Comparison of ENCODE assay signal across 11 cellular contexts in genomic region chr20:23641936-23642751, GRCh38. TPM values are rescaled to one million over a fixed set of nuclear protein-coding genes. Genes with fewer than 3 reads are reported as not detected.
DNase-seq lines count a peak whose midpoint lies in the region; ATAC-seq and TF ChIP-seq lines count a peak whose summit lies in the region.
"Had no signal": no experiment of that assay in that cellular context is flagged by ENCODE, and none has a peak within 500 bp of the region (broad histone marks: within the 10 kb centered on the region; RNA-seq: fewer than 3 reads in every experiment).

No MANE protein-coding gene starts in this region.

- no peaks in the 10 kb centered on the region for H3K9me3 ChIP-seq in PC-9 (ENCODE audit: insufficient read depth, low read depth)

- H3K79me2 ChIP-seq in PC-9 (ENCODE audit: low read depth): peaks cover 5% of the 10 kb centered on the region

- peaks cover 49% of the 10 kb centered on the region for H3F3A ChIP-seq in PC-9 (ENCODE audit: insufficient read depth, low read depth)

- H3K9me3 Mint-ChIP-seq in activated T-helper 17 cell treated with anti-CD3 and anti-CD28 coated beads, Interleukin-2, amount 50 U/mL, for 72 hours: peaks cover 4% of the 10 kb centered on the region
- H3K9me3 Mint-ChIP-seq: H9 had no signal

- H3K4me1 Mint-ChIP-seq in activated T-helper 17 cell treated with anti-CD3 and anti-CD28 coated beads, Interleukin-2, amount 50 U/mL, for 72 hours: no peaks in the 10 kb centered on the region

- no peaks in the 10 kb centered on the region for H3K36me3 Mint-ChIP-seq in activated T-helper 17 cell treated with anti-CD3 and anti-CD28 coated beads, Interleukin-2, amount 50 U/mL, for 72 hours (ENCODE audit: low read depth)

- POLR2A ChIA-PET in PC-9 (lab: Charles Lee; ENCODE audit: unreplicated experiment): no interaction called here

- no peak overlapping the region for H2AFZ ChIP-seq in PC-9

- H3K27ac Mint-ChIP-seq in activated T-helper 17 cell treated with anti-CD3 and anti-CD28 coated beads, Interleukin-2, amount 50 U/mL, for 72 hours: no peak overlapping the region
- H3K27ac Mint-ChIP-seq: H9 had no signal

- no peak for TF ChIP-seq CTCF in PC-9 (conservative IDR thresholded peaks at IDR 0.05)
- peak; percentile 12 for TF ChIP-seq CTCF in fibroblast of the aortic adventitia (IDR thresholded peaks at IDR 0.05; ENCODE audit: insufficient read depth, low read length)

- H3K27me3 ChIP-seq in PC-9 (ENCODE audit: insufficient read depth, low read depth): no peaks in the 10 kb centered on the region

- peak overlapping the region; percentile 78 for H3K27ac ChIP-seq in PC-9

- CTCF ChIA-PET in PC-9 (lab: Charles Lee): no interaction called here

- no peaks in the 10 kb centered on the region for H3K36me3 ChIP-seq in PC-9 (ENCODE audit: low read depth)

- peak overlapping the region; percentile 43 for H3K4me2 ChIP-seq in PC-9

- H3K4me3 ChIP-seq in PC-9 (no peak overlapping the region), fibroblast of the aortic adventitia (ENCODE audit: low read depth, low read length) (no peak overlapping the region)

- H3K9me2 ChIP-seq in PC-9 (ENCODE audit: insufficient read depth): no peaks in the 10 kb centered on the region

- H3K27me3 Mint-ChIP-seq in activated T-helper 17 cell treated with anti-CD3 and anti-CD28 coated beads, Interleukin-2, amount 50 U/mL, for 72 hours: peaks cover 18% of the 10 kb centered on the region

- BruUV-seq in PC-9 (replicated peaks; lab: Mats Ljungman, UMichigan): no TSS peak

- DNase-seq in ELR (ENCODE audit: low read depth) (peak; percentile 81), PC-9 (peak; percentile 64 to 97), fibroblast of the aortic adventitia (ENCODE audit: low read depth) (peak; percentile 89), sciatic nerve (ENCODE audit: low spot score) (no peak), HuH-7 (ENCODE audit: low spot score) (no peak)
- no peak for DNase-seq in activated effector memory CD4-positive, alpha-beta T cell treated with anti-CD3 and anti-CD28 coated beads, Interleukin-2, amount 50 U/mL, for 16 hours
- DNase-seq: amniotic stem cell, H9, KG1 had no signal

- peak; percentile 44 for ATAC-seq in sciatic nerve
- no peak for ATAC-seq in activated T-helper 17 cell treated with anti-CD3 and anti-CD28 coated beads, Interleukin-2, amount 50 U/mL, for 72 hours (replicated peaks)
- no peak for ATAC-seq in HG02981 (IDR thresholded peaks at IDR 0.05; ENCODE audit: unreplicated experiment)

- intact Hi-C loops in PC-9 (cut with micrococcal nuclease; ENCODE audit: unreplicated experiment) (loop anchor here (5.0 to 10.0 kb wide), 2 partner anchors 35 to 453 kb away; partner anchors contain the start of gene CST9), sciatic nerve (cut with DNase I) (no loop called here)

- peaks cover 66% of the 10 kb centered on the region for H3K4me1 ChIP-seq in PC-9 (replicated peaks; ENCODE audit: insufficient read depth)

- H4K20me1 ChIP-seq in PC-9 (ENCODE audit: insufficient read depth): no peaks in the 10 kb centered on the region

- no peak overlapping the region for H3K4me3 Mint-ChIP-seq in activated T-helper 17 cell treated with anti-CD3 and anti-CD28 coated beads, Interleukin-2, amount 50 U/mL, for 72 hours
- H3K4me3 Mint-ChIP-seq: H9 had no signal

RNA-seq across cellular contexts. Expression of gene CST3, which starts 4.4 kb away (rescaled TPM):
- 262 and 355 TPM in 2 replicates for total RNA-seq in PC-9 (2021)
- total RNA-seq in fibroblast of the aortic adventitia (ENCODE audit: low replicate concordance): 246 and 355 TPM in 2 replicates
- 731 TPM for total RNA-seq in sciatic nerve
- not detected for total RNA-seq in activated T-helper 17 cell treated with anti-CD3 and anti-CD28 coated beads, Interleukin-2, amount 50 U/mL, for 72 hours

RNA-seq across cellular contexts. Expression of gene CST9, which starts 36.4 kb away (rescaled TPM):
- total RNA-seq in PC-9 (2021): not detected in 2 replicates
- total RNA-seq in fibroblast of the aortic adventitia (ENCODE audit: low replicate concordance): not detected in 2 replicates
- total RNA-seq in sciatic nerve: not detected
- not detected for total RNA-seq in activated T-helper 17 cell treated with anti-CD3 and anti-CD28 coated beads, Interleukin-2, amount 50 U/mL, for 72 hours
- total RNA-seq: H9 had no signal

RNA-seq across cellular contexts. Expression of gene CST4, which starts 46.7 kb away (rescaled TPM):
- total RNA-seq in PC-9 (2021): 0.78 TPM in 1 of 2 replicates, not detected in the other
- not detected in 2 replicates for total RNA-seq in fibroblast of the aortic adventitia (ENCODE audit: low replicate concordance)
- total RNA-seq in sciatic nerve: not detected
- not detected for total RNA-seq in activated T-helper 17 cell treated with anti-CD3 and anti-CD28 coated beads, Interleukin-2, amount 50 U/mL, for 72 hours
- total RNA-seq: H9 had no signal

Comparison
In these comparisons a context has a peak if more than half of its experiments do, and no peak if none do; other contexts are left out.
1. DNase-seq: peak in ELR (single experiment), PC-9 (2 of 2) and fibroblast of the aortic adventitia (single experiment); none in sciatic nerve (single experiment), HuH-7 (single experiment) and activated effector memory CD4-positive, alpha-beta T cell treated with anti-CD3 and anti-CD28 coated beads, Interleukin-2, amount 50 U/mL, for 16 hours (single experiment).
2. RNA of gene CST3, which starts 4.4 kb away (total RNA-seq): 731 TPM in sciatic nerve (single experiment), 262 to 355 TPM in PC-9 and 246 to 355 TPM in fibroblast of the aortic adventitia; not detected in activated T-helper 17 cell treated with anti-CD3 and anti-CD28 coated beads, Interleukin-2, amount 50 U/mL, for 72 hours; every median in the first group is over 100 times any median in the second.